In the genomic region with DNA sequence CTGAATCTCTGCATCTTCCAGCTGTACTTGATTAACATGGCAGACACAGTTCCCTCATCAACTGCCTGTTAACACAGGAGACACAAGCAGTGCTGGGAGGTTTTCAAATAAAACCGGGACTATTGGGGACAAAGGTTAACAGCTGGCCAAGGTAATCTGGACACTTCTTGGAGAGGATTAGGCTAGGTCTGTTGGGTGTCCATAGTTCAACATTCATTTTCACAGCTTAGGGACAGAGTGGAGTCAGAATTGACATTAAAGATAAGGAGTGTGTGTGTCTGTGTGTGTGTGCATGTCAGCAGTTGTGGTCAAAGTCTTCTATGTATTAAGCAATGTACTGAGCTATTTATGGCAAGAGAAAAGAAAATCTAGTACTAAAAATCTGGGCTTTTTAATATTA, we compare ENCODE assay signal across 1 cellular context.
A peak's percentile ranks its signal among the peaks of the same experiment; 100 is the strongest.
TF ChIP-seq lines count a peak whose summit lies in the region.

No MANE protein-coding gene starts in this region.

TF ChIP-seq in HepG2, 621 proteins besides CTCF, POLR2A, EP300 and RAD21 (continued from another document and continues in another):
- TF ChIP-seq, protein P1, sequence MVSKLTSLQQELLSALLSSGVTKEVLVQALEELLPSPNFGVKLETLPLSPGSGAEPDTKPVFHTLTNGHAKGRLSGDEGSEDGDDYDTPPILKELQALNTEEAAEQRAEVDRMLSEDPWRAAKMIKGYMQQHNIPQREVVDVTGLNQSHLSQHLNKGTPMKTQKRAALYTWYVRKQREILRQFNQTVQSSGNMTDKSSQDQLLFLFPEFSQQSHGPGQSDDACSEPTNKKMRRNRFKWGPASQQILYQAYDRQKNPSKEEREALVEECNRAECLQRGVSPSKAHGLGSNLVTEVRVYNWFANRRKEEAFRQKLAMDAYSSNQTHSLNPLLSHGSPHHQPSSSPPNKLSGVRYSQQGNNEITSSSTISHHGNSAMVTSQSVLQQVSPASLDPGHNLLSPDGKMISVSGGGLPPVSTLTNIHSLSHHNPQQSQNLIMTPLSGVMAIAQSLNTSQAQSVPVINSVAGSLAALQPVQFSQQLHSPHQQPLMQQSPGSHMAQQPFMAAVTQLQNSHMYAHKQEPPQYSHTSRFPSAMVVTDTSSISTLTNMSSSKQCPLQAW (CRISPR knock-in tag; IDR thresholded peaks at IDR 0.05), result no peak
- TF ChIP-seq TOE1 (CRISPR knock-in tag; IDR thresholded peaks at IDR 0.05), result no peak
- no peak for TF ChIP-seq ZNF724P (CRISPR knock-in tag; IDR thresholded peaks at IDR 0.05; ENCODE audit: borderline replicate concordance)
- TF ChIP-seq SOX6 (IDR thresholded peaks at IDR 0.05), result no peak
- TF ChIP-seq SOX6 (CRISPR knock-in tag; IDR thresholded peaks at IDR 0.05), result peak; percentile 37; the same call in 1 of the 2 replicates
- TF ChIP-seq, protein P2, sequence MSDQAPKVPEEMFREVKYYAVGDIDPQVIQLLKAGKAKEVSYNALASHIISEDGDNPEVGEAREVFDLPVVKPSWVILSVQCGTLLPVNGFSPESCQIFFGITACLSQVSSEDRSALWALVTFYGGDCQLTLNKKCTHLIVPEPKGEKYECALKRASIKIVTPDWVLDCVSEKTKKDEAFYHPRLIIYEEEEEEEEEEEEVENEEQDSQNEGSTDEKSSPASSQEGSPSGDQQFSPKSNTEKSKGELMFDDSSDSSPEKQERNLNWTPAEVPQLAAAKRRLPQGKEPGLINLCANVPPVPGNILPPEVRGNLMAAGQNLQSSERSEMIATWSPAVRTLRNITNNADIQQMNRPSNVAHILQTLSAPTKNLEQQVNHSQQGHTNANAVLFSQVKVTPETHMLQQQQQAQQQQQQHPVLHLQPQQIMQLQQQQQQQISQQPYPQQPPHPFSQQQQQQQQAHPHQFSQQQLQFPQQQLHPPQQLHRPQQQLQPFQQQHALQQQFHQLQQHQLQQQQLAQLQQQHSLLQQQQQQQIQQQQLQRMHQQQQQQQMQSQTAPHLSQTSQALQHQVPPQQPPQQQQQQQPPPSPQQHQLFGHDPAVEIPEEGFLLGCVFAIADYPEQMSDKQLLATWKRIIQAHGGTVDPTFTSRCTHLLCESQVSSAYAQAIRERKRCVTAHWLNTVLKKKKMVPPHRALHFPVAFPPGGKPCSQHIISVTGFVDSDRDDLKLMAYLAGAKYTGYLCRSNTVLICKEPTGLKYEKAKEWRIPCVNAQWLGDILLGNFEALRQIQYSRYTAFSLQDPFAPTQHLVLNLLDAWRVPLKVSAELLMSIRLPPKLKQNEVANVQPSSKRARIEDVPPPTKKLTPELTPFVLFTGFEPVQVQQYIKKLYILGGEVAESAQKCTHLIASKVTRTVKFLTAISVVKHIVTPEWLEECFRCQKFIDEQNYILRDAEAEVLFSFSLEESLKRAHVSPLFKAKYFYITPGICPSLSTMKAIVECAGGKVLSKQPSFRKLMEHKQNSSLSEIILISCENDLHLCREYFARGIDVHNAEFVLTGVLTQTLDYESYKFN (CRISPR knock-in tag; conservative IDR thresholded peaks at IDR 0.05), result peak; percentile 32; the same call in 1 of the 2 replicates
- no peak for TF ChIP-seq ZNF431 (CRISPR knock-in tag; IDR thresholded peaks at IDR 0.05; ENCODE audit: borderline replicate concordance, low read depth)
- no peak for TF ChIP-seq HMG20B (CRISPR knock-in tag; conservative IDR thresholded peaks at IDR 0.05)
- TF ChIP-seq, protein P3, sequence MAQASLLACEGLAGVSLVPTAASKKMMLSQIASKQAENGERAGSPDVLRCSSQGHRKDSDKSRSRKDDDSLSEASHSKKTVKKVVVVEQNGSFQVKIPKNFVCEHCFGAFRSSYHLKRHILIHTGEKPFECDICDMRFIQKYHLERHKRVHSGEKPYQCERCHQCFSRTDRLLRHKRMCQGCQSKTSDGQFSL (CRISPR knock-in tag; IDR thresholded peaks at IDR 0.05), result no peak
- TF ChIP-seq ZNF331 (CRISPR knock-in tag; IDR thresholded peaks at IDR 0.05), result 0 out of 2 replicates have a peak, but pooled peaks have one; percentile 16
- peak; percentile 80 for TF ChIP-seq HNF4G (IDR thresholded peaks at IDR 0.05; ENCODE audit: borderline replicate concordance, low read depth, low read length)
- TF ChIP-seq HNF4G (CRISPR knock-in tag; IDR thresholded peaks at IDR 0.05; ENCODE audit: borderline replicate concordance, low read depth), result no peak
- no peak for TF ChIP-seq ZNF839 (CRISPR knock-in tag; IDR thresholded peaks at IDR 0.05; ENCODE audit: borderline replicate concordance)
- TF ChIP-seq ZNF484 (CRISPR knock-in tag; IDR thresholded peaks at IDR 0.05; ENCODE audit: borderline replicate concordance, low read depth), result no peak
- TF ChIP-seq ZNF350 (CRISPR knock-in tag; IDR thresholded peaks at IDR 0.05; ENCODE audit: borderline replicate concordance, low read depth), result no peak
- TF ChIP-seq DNMT3B (CRISPR knock-in tag; conservative IDR thresholded peaks at IDR 0.05), result no peak
- TF ChIP-seq RARA (CRISPR knock-in tag; IDR thresholded peaks at IDR 0.05), result 0 out of 2 replicates have a peak, but pooled peaks have one; percentile 25
- TF ChIP-seq ZNF292 (CRISPR knock-in tag; IDR thresholded peaks at IDR 0.05; ENCODE audit: borderline replicate concordance, low read depth), result 0 out of 2 replicates have a peak, but pooled peaks have one; percentile 40
- TF ChIP-seq, protein P4, sequence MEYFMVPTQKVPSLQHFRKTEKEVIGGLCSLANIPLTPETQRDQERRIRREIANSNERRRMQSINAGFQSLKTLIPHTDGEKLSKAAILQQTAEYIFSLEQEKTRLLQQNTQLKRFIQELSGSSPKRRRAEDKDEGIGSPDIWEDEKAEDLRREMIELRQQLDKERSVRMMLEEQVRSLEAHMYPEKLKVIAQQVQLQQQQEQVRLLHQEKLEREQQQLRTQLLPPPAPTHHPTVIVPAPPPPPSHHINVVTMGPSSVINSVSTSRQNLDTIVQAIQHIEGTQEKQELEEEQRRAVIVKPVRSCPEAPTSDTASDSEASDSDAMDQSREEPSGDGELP (IDR thresholded peaks at IDR 0.05; ENCODE audit: borderline replicate concordance, low read depth), result peak; percentile 92
- TF ChIP-seq CBFB (CRISPR knock-in tag; IDR thresholded peaks at IDR 0.05), result no peak
- no peak for TF ChIP-seq MED8 (CRISPR knock-in tag; IDR thresholded peaks at IDR 0.05; ENCODE audit: insufficient replicate concordance)
- 0 out of 2 replicates have a peak, but pooled peaks have one; percentile 16 for TF ChIP-seq GATAD2A (CRISPR knock-in tag; IDR thresholded peaks at IDR 0.05)
- no peak for TF ChIP-seq ZBTB1 (CRISPR knock-in tag; IDR thresholded peaks at IDR 0.05; ENCODE audit: borderline replicate concordance)
- TF ChIP-seq, protein P5, sequence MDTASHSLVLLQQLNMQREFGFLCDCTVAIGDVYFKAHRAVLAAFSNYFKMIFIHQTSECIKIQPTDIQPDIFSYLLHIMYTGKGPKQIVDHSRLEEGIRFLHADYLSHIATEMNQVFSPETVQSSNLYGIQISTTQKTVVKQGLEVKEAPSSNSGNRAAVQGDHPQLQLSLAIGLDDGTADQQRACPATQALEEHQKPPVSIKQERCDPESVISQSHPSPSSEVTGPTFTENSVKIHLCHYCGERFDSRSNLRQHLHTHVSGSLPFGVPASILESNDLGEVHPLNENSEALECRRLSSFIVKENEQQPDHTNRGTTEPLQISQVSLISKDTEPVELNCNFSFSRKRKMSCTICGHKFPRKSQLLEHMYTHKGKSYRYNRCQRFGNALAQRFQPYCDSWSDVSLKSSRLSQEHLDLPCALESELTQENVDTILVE (CRISPR knock-in tag; IDR thresholded peaks at IDR 0.05), result no peak
- TF ChIP-seq ZNF615 (CRISPR knock-in tag; IDR thresholded peaks at IDR 0.05; ENCODE audit: borderline replicate concordance), result no peak
- no peak for TF ChIP-seq ZSCAN25 (CRISPR knock-in tag; IDR thresholded peaks at IDR 0.05)
- no peak for TF ChIP-seq ZNF496 (CRISPR knock-in tag; IDR thresholded peaks at IDR 0.05; ENCODE audit: insufficient replicate concordance)
- TF ChIP-seq CEBPG (CRISPR knock-in tag; IDR thresholded peaks at IDR 0.05), result 0 out of 2 replicates have a peak, but pooled peaks have one; percentile 22
- TF ChIP-seq TEAD3 (CRISPR knock-in tag; optimal IDR thresholded peaks at IDR 0.05; ENCODE audit: borderline replicate concordance), result no peak
- TF ChIP-seq ZNF224 (CRISPR knock-in tag; IDR thresholded peaks at IDR 0.05), result no peak
- peak; percentile 60; the same call in 1 of the 2 replicates for TF ChIP-seq CEBPB (IDR thresholded peaks at IDR 0.05; ENCODE audit: borderline replicate concordance, low read depth, low read length)
- TF ChIP-seq, protein P6, sequence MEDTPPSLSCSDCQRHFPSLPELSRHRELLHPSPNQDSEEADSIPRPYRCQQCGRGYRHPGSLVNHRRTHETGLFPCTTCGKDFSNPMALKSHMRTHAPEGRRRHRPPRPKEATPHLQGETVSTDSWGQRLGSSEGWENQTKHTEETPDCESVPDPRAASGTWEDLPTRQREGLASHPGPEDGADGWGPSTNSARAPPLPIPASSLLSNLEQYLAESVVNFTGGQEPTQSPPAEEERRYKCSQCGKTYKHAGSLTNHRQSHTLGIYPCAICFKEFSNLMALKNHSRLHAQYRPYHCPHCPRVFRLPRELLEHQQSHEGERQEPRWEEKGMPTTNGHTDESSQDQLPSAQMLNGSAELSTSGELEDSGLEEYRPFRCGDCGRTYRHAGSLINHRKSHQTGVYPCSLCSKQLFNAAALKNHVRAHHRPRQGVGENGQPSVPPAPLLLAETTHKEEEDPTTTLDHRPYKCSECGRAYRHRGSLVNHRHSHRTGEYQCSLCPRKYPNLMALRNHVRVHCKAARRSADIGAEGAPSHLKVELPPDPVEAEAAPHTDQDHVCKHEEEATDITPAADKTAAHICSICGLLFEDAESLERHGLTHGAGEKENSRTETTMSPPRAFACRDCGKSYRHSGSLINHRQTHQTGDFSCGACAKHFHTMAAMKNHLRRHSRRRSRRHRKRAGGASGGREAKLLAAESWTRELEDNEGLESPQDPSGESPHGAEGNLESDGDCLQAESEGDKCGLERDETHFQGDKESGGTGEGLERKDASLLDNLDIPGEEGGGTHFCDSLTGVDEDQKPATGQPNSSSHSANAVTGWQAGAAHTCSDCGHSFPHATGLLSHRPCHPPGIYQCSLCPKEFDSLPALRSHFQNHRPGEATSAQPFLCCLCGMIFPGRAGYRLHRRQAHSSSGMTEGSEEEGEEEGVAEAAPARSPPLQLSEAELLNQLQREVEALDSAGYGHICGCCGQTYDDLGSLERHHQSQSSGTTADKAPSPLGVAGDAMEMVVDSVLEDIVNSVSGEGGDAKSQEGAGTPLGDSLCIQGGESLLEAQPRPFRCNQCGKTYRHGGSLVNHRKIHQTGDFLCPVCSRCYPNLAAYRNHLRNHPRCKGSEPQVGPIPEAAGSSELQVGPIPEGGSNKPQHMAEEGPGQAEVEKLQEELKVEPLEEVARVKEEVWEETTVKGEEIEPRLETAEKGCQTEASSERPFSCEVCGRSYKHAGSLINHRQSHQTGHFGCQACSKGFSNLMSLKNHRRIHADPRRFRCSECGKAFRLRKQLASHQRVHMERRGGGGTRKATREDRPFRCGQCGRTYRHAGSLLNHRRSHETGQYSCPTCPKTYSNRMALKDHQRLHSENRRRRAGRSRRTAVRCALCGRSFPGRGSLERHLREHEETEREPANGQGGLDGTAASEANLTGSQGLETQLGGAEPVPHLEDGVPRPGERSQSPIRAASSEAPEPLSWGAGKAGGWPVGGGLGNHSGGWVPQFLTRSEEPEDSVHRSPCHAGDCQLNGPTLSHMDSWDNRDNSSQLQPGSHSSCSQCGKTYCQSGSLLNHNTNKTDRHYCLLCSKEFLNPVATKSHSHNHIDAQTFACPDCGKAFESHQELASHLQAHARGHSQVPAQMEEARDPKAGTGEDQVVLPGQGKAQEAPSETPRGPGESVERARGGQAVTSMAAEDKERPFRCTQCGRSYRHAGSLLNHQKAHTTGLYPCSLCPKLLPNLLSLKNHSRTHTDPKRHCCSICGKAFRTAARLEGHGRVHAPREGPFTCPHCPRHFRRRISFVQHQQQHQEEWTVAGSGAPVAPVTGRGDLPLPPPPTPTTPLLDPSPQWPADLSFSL (CRISPR knock-in tag; IDR thresholded peaks at IDR 0.05), result no peak
- TF ChIP-seq RBM22 (optimal IDR thresholded peaks at IDR 0.05; ENCODE audit: low read length), result no peak
- no peak for TF ChIP-seq AKAP8 (CRISPR knock-in tag; IDR thresholded peaks at IDR 0.05)
- TF ChIP-seq ATF1 (CRISPR knock-in tag; IDR thresholded peaks at IDR 0.05), result no peak
- TF ChIP-seq, protein P7, sequence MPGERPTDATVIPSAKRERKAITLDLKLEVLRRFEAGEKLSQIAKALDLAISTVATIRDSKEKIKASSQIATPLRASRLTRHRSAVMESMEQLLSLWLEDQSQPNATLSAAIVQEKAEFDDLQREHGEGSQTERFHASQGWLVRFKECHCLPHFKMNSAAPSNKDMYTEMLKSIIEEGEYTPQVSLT (CRISPR knock-in tag; IDR thresholded peaks at IDR 0.05; ENCODE audit: borderline replicate concordance, low read depth), result no peak
- no peak for TF ChIP-seq ZNF326 (CRISPR knock-in tag; IDR thresholded peaks at IDR 0.05; ENCODE audit: borderline replicate concordance)
- no peak for TF ChIP-seq HIVEP1 (CRISPR knock-in tag; IDR thresholded peaks at IDR 0.05)
- TF ChIP-seq ZNF878 (CRISPR knock-in tag; IDR thresholded peaks at IDR 0.05), result no peak
- TF ChIP-seq POGZ (CRISPR knock-in tag; IDR thresholded peaks at IDR 0.05), result no peak
- TF ChIP-seq RFX3 (CRISPR knock-in tag; IDR thresholded peaks at IDR 0.05), result no peak
- no peak for TF ChIP-seq U2AF1 (optimal IDR thresholded peaks at IDR 0.05; ENCODE audit: low read depth, low read length)
- no peak for TF ChIP-seq ZKSCAN5 (CRISPR knock-in tag; IDR thresholded peaks at IDR 0.05)
- TF ChIP-seq, protein P8, sequence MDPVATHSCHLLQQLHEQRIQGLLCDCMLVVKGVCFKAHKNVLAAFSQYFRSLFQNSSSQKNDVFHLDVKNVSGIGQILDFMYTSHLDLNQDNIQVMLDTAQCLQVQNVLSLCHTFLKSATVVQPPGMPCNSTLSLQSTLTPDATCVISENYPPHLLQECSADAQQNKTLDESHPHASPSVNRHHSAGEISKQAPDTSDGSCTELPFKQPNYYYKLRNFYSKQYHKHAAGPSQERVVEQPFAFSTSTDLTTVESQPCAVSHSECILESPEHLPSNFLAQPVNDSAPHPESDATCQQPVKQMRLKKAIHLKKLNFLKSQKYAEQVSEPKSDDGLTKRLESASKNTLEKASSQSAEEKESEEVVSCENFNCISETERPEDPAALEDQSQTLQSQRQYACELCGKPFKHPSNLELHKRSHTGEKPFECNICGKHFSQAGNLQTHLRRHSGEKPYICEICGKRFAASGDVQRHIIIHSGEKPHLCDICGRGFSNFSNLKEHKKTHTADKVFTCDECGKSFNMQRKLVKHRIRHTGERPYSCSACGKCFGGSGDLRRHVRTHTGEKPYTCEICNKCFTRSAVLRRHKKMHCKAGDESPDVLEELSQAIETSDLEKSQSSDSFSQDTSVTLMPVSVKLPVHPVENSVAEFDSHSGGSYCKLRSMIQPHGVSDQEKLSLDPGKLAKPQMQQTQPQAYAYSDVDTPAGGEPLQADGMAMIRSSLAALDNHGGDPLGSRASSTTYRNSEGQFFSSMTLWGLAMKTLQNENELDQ (CRISPR knock-in tag; IDR thresholded peaks at IDR 0.05; ENCODE audit: borderline replicate concordance), result no peak
- TF ChIP-seq NCOR1 (IDR thresholded peaks at IDR 0.05; ENCODE audit: borderline replicate concordance, low read length), result peak; percentile 65; the same call in 1 of the 2 replicates
- peak; percentile 30; the same call in 1 of the 2 replicates for TF ChIP-seq PHF20 (CRISPR knock-in tag; IDR thresholded peaks at IDR 0.05)
- TF ChIP-seq AGO2 (optimal IDR thresholded peaks at IDR 0.05; ENCODE audit: low read depth, low read length), result no peak
- TF ChIP-seq ZNF883 (CRISPR knock-in tag; IDR thresholded peaks at IDR 0.05; ENCODE audit: not compliant biosample characterization), result no peak
- TF ChIP-seq YY1 (IDR thresholded peaks at IDR 0.05; ENCODE audit: insufficient read depth, insufficient replicate concordance, low read depth, low read length), result no peak
- 0 out of 2 replicates have a peak, but pooled peaks have one; percentile 19 for TF ChIP-seq REPIN1 (CRISPR knock-in tag; IDR thresholded peaks at IDR 0.05; ENCODE audit: borderline replicate concordance, low read depth)
